In the genomic region with DNA sequence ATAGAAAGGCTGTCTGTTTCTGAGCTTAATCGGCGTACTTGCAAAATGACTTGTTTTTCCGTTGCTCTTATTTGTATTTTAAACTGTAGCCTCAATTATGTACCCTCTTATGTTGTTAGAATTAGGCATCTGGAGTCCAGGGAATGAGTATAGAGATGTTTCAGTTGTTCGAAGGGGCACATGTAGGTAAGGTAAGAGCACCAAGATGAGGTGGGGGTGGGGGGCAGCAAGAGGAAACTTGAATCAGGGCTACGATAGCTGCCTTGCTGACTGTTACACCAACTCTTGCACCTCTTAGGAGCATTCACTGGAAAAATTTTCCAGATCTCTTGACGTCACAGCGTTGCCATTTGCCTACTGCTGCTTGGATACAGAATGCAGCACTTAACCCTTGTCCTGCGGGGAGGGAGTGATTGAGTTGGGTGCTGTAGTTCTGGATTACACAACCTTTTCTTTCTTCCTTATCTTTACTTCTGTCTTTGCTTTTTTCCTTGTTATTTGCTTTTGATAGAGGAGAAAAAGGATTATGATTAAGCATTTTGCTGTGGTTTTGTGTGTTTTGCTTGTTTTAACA, we compare ENCODE assay signal across 8 cellular contexts. TPM values are rescaled to one million over a fixed set of nuclear protein-coding genes. Genes with fewer than 3 reads are reported as not detected.
DNase-seq lines count a peak whose midpoint lies in the region; ATAC-seq, FAIRE-seq and TF ChIP-seq lines count a peak whose summit lies in the region.

No MANE protein-coding gene starts in this region.

- peaks cover 4% of the 10 kb centered on the region for H3K27me3 ChIP-seq in CD8-positive, alpha-beta memory T cell (ENCODE audit: insufficient read depth, low read length, poor library complexity, severe bottlenecking)
- H3K27me3 ChIP-seq in pancreas: no peaks in the 10 kb centered on the region

- no peak overlapping the region for H3K27ac ChIP-seq in CD8-positive, alpha-beta memory T cell (ENCODE audit: low read depth, low read length)
- H3K27ac ChIP-seq in pancreas: peak overlapping the region; percentile 47 to 98 (median 76)

- H3K36me3 ChIP-seq in CD8-positive, alpha-beta memory T cell (ENCODE audit: insufficient read depth, low read length): no peaks in the 10 kb centered on the region
- peaks cover 0 to 25% (median 12%) of the 10 kb centered on the region in 3 donors for H3K36me3 ChIP-seq in pancreas

- H3K4me3 ChIP-seq in CD8-positive, alpha-beta memory T cell (ENCODE audit: low read length): no peak overlapping the region
- H3K4me3 ChIP-seq in pancreas: peak overlapping the region; percentile 0 to 96 (median 87)

- POLR2A ChIA-PET in CD8-positive, alpha-beta memory T cell (lab: Charles Lee): no interaction called here
- POLR2A ChIA-PET in activated CD4-positive, alpha-beta memory T cell treated with anti-CD3 and anti-CD28 coated beads for 36 hours (lab: Charles Lee): interaction anchor here (0.9 kb wide), 1 partner anchor 9 kb away, joined by 3 read pairs; no protein-coding TSS in a partner anchor

- peak; percentile 21 to 60 (median 46) for ATAC-seq in pancreas
- ATAC-seq in GM19035 (IDR thresholded peaks at IDR 0.05; ENCODE audit: unreplicated experiment): no peak
- no peak for ATAC-seq in HG02678 (IDR thresholded peaks at IDR 0.05; ENCODE audit: unreplicated experiment)

- peaks cover 0 to 7% (median 2%) of the 10 kb centered on the region in 3 donors for H3K36me3 Mint-ChIP-seq in CD8-positive, alpha-beta memory T cell
- peaks cover 6% of the 10 kb centered on the region for H3K36me3 Mint-ChIP-seq in activated CD4-positive, alpha-beta memory T cell treated with anti-CD3 and anti-CD28 coated beads for 36 hours

- peaks cover 23 to 41% (median 37%) of the 10 kb centered on the region in 3 donors for H3K4me1 Mint-ChIP-seq in CD8-positive, alpha-beta memory T cell
- peaks cover 36% of the 10 kb centered on the region for H3K4me1 Mint-ChIP-seq in activated CD4-positive, alpha-beta memory T cell treated with anti-CD3 and anti-CD28 coated beads for 36 hours (ENCODE audit: low read depth)

- WGBS in pancreas, 2 donors: 21 to 22% methylated on average over 8 of the region's 8 CpGs

- CTCF ChIA-PET in CD8-positive, alpha-beta memory T cell (lab: Charles Lee): no interaction called here
- CTCF ChIA-PET in activated CD4-positive, alpha-beta memory T cell treated with anti-CD3 and anti-CD28 coated beads for 36 hours (lab: Charles Lee): interaction anchor here (1.2 kb wide), 1 partner anchor 506 kb away, joined by 3 read pairs; no protein-coding TSS in a partner anchor

- H3K9me3 ChIP-seq in CD8-positive, alpha-beta memory T cell (ENCODE audit: low read length): no peaks in the 10 kb centered on the region
- no peaks in the 10 kb centered on the region for H3K9me3 ChIP-seq in pancreas

- H3K9me3 Mint-ChIP-seq in CD8-positive, alpha-beta memory T cell: no peaks in the 10 kb centered on the region
- no peaks in the 10 kb centered on the region for H3K9me3 Mint-ChIP-seq in activated CD4-positive, alpha-beta memory T cell treated with anti-CD3 and anti-CD28 coated beads for 36 hours

- peak overlapping the region in 5 of 7 donors; percentile 45 to 81 (median 66) for H3K4me3 Mint-ChIP-seq in CD8-positive, alpha-beta memory T cell
- H3K4me3 Mint-ChIP-seq in activated CD4-positive, alpha-beta memory T cell treated with anti-CD3 and anti-CD28 coated beads for 36 hours: peak overlapping the region; percentile 35

- no peak for TF ChIP-seq CTCF in pancreas (IDR thresholded peaks at IDR 0.05)

- peaks cover 30% of the 10 kb centered on the region for H3K4me1 ChIP-seq in CD8-positive, alpha-beta memory T cell (ENCODE audit: insufficient read depth, low read length)
- peaks cover 13 to 36% (median 21%) of the 10 kb centered on the region in 3 donors for H3K4me1 ChIP-seq in pancreas

- in situ Hi-C loops in KBM-7 (cut with MboI; ENCODE audit: low pct_unique_long_range_greater_than_20kb, low sequenced_read_pairs): loop anchor here (25.0 kb wide), 2 partner anchors 497 to 672 kb away; no protein-coding TSS in a partner anchor

- H3K27me3 Mint-ChIP-seq in CD8-positive, alpha-beta memory T cell: peaks cover 0 to 3% of the 10 kb centered on the region in 2 donors
- peaks cover 26% of the 10 kb centered on the region for H3K27me3 Mint-ChIP-seq in activated CD4-positive, alpha-beta memory T cell treated with anti-CD3 and anti-CD28 coated beads for 36 hours

- H3K27ac Mint-ChIP-seq in CD8-positive, alpha-beta memory T cell: peak overlapping the region in 6 of 8 donors; percentile 1 to 73 (median 14)
- peak overlapping the region; percentile 35 for H3K27ac Mint-ChIP-seq in activated CD4-positive, alpha-beta memory T cell treated with anti-CD3 and anti-CD28 coated beads for 36 hours

- peak; percentile 26 for FAIRE-seq in pancreas (lab: Jason Lieb, UNC)

- intact Hi-C loops in activated CD4-positive, alpha-beta memory T cell treated with anti-CD3 and anti-CD28 coated beads for 36 hours (cut with micrococcal nuclease): loop anchor here (5.0 to 10.0 kb wide), 4 partner anchors 53 to 685 kb away; partner anchors contain the start of genes METTL18 and SLC19A2
- intact Hi-C loops in pancreas (cut with DNase I): loop anchor here in 1 of 3 donors (10.0 kb wide), 1 partner anchor 475 kb away; no protein-coding TSS in a partner anchor

- DNase-seq in CD8-positive, alpha-beta memory T cell: no peak
- peak; percentile 58 for DNase-seq in KBM-7
- no peak for DNase-seq in activated CD4-positive, alpha-beta memory T cell treated with anti-CD3 and anti-CD28 coated beads for 36 hours
- peak; percentile 79 for DNase-seq in glomerular endothelial cell (ENCODE audit: extremely low read depth, low read depth, low spot score)
- DNase-seq in pancreas: peak in 5 of 6 donors; percentile 10 to 82 (median 69)
- no peak for DNase-seq in mesenteric fat pad (ENCODE audit: low spot score)

RNA-seq across cellular contexts. Expression of gene ATP1B1, which starts 3.2 kb away (rescaled TPM):
- total RNA-seq in CD8-positive, alpha-beta memory T cell: 1 to 10 TPM; 3.7 to 4.5 TPM
- polyA plus RNA-seq in CD8-positive, alpha-beta memory T cell: 1.7 TPM
- total RNA-seq in activated CD4-positive, alpha-beta memory T cell treated with anti-CD3 and anti-CD28 coated beads for 36 hours: 1 to 10 TPM; 7.7 to 8.3 TPM
- total RNA-seq in glomerular endothelial cell (72.3 and 128 TPM in 2 replicates), pancreas (100 to 1,000 TPM in 5 of 6 donors, 10 to 100 TPM in 1; 95.0 to 213 (median 192) TPM), mesenteric fat pad (13.4 TPM)
- 100 to 1,000 TPM in 1 of 2 donors, 10 to 100 TPM in 1; 93.4 to 141 TPM for polyA plus RNA-seq in pancreas

Comparison
In these comparisons a context has a peak if more than half of its experiments do, and no peak if none do; other contexts are left out.
1. DNase-seq: peak in KBM-7 (single experiment), glomerular endothelial cell (single experiment) and pancreas (5 of 6); none in CD8-positive, alpha-beta memory T cell (0 of 5), activated CD4-positive, alpha-beta memory T cell treated with anti-CD3 and anti-CD28 coated beads for 36 hours (single experiment) and mesenteric fat pad (single experiment).
2. ATAC-seq: peak in pancreas (4 of 4); none in GM19035 (single experiment) and HG02678 (single experiment).